7 cellular contexts compared by ENCODE assay signal in genomic region chr2:96859338-96859649, GRCh38. TPM values are rescaled to one million over a fixed set of nuclear protein-coding genes. Genes with fewer than 3 reads are reported as not detected.
A peak's percentile ranks its signal among the peaks of the same experiment; 100 is the strongest.
DNase-seq lines count a peak whose midpoint lies in the region; ATAC-seq lines count a peak whose summit lies in the region.

No MANE protein-coding gene starts in this region.

- H3K4me3 Mint-ChIP-seq in activated T-helper 2 cell treated with anti-CD3 and anti-CD28 coated beads, Interferon-gamma antibody, Interleukin-2, Interleukin-4, amounts not matched to agents 10 μg/mL and 5 μg/mL and 100 μg/mL, durations not matched to agents 14 hours and 24 hours and 36 hours (ENCODE audit: low read depth) = peak overlapping the region; percentile 60
- H3K4me3 Mint-ChIP-seq in immature natural killer cell = peak overlapping the region in 4 of 5 donors; percentile 85 to 90 (median 90)
- peak overlapping the region; percentile 62 to 99 for H3K4me3 Mint-ChIP-seq in stimulated activated naive B cell treated with anti-CD40 and anti-IgM and Interleukin-4, amounts not matched to agents 10 μg/mL and 1 μg/mL and 100 μg/mL, for 72 hours

- no peak for DNase-seq in activated T-helper 2 cell treated with anti-CD3 and anti-CD28 coated beads, Interferon-gamma antibody, Interleukin-2, Interleukin-4, amounts not matched to agents 10 μg/mL and 5 μg/mL and 100 μg/mL, durations not matched to agents 14 hours and 24 hours and 36 hours (ENCODE audit: low spot score)
- DNase-seq in immature natural killer cell (no peak), NCI-H187 treated with DMSO at 0.1 percent for 48 hours (lab: John Stamatoyannopoulos, UW) (no peak), CD1c-positive myeloid dendritic cell (ENCODE audit: extremely low spot score) (no peak)
- no peak for DNase-seq in stimulated activated naive B cell treated with anti-CD40 and anti-IgM and Interleukin-4, amounts not matched to agents 10 μg/mL and 1 μg/mL and 100 μg/mL, for 72 hours

- peak overlapping the region; percentile 36; the same call in 1 of the 2 replicates for H3K27ac ChIP-seq in HUES64 (ENCODE audit: low read depth, low read length)

- no peak for ATAC-seq in stimulated activated naive B cell treated with anti-CD40 and anti-IgM and Interleukin-4, amounts not matched to agents 10 μg/mL and 1 μg/mL and 100 μg/mL, for 72 hours (replicated peaks)
- ATAC-seq in GM21786 (IDR thresholded peaks at IDR 0.05; ENCODE audit: unreplicated experiment) = no peak

- no peaks in the 10 kb centered on the region for H3K9me3 ChIP-seq in HUES64 (ENCODE audit: insufficient read depth, low read depth, low read length)

- H3K27ac Mint-ChIP-seq in activated T-helper 2 cell treated with anti-CD3 and anti-CD28 coated beads, Interferon-gamma antibody, Interleukin-2, Interleukin-4, amounts not matched to agents 10 μg/mL and 5 μg/mL and 100 μg/mL, durations not matched to agents 14 hours and 24 hours and 36 hours = no peak overlapping the region
- H3K27ac Mint-ChIP-seq in immature natural killer cell = peak overlapping the region; percentile 39 to 81 (median 62)
- H3K27ac Mint-ChIP-seq in stimulated activated naive B cell treated with anti-CD40 and anti-IgM and Interleukin-4, amounts not matched to agents 10 μg/mL and 1 μg/mL and 100 μg/mL, for 72 hours = peak overlapping the region; percentile 88

- peaks cover 12% of the 10 kb centered on the region for H3K4me1 ChIP-seq in HUES64 (ENCODE audit: insufficient read depth, low read length)

- H3K27me3 Mint-ChIP-seq in activated T-helper 2 cell treated with anti-CD3 and anti-CD28 coated beads, Interferon-gamma antibody, Interleukin-2, Interleukin-4, amounts not matched to agents 10 μg/mL and 5 μg/mL and 100 μg/mL, durations not matched to agents 14 hours and 24 hours and 36 hours (ENCODE audit: low read depth) = no peaks in the 10 kb centered on the region
- peaks cover 2 to 11% (median 5%) of the 10 kb centered on the region in 3 donors for H3K27me3 Mint-ChIP-seq in immature natural killer cell (ENCODE audit: low read depth in 3 of 3)
- peaks cover 0 to 6% of the 10 kb centered on the region in 2 donors for H3K27me3 Mint-ChIP-seq in stimulated activated naive B cell treated with anti-CD40 and anti-IgM and Interleukin-4, amounts not matched to agents 10 μg/mL and 1 μg/mL and 100 μg/mL, for 72 hours

- peak overlapping the region; percentile 22; the same call in 1 of the 2 replicates for H3K9ac ChIP-seq in HUES64 (ENCODE audit: low read depth, low read length)

- no peaks in the 10 kb centered on the region for H3K27me3 ChIP-seq in HUES64 (ENCODE audit: insufficient read depth, low read length)

- peaks cover 24% of the 10 kb centered on the region for H3K4me1 Mint-ChIP-seq in activated T-helper 2 cell treated with anti-CD3 and anti-CD28 coated beads, Interferon-gamma antibody, Interleukin-2, Interleukin-4, amounts not matched to agents 10 μg/mL and 5 μg/mL and 100 μg/mL, durations not matched to agents 14 hours and 24 hours and 36 hours (ENCODE audit: low read depth)
- peaks cover 42 to 50% of the 10 kb centered on the region in 2 donors for H3K4me1 Mint-ChIP-seq in immature natural killer cell
- H3K4me1 Mint-ChIP-seq in stimulated activated naive B cell treated with anti-CD40 and anti-IgM and Interleukin-4, amounts not matched to agents 10 μg/mL and 1 μg/mL and 100 μg/mL, for 72 hours = peaks cover 29 to 50% of the 10 kb centered on the region in 2 donors

- 73% methylated on average over 4 of the region's 4 CpGs for WGBS in HUES64

- peaks cover 43% of the 10 kb centered on the region for H3K36me3 ChIP-seq in HUES64 (ENCODE audit: insufficient read depth, low read length)

- peak overlapping the region; percentile 71 for H3K4me3 ChIP-seq in HUES64 (ENCODE audit: low read length)

- intact Hi-C loops in activated T-helper 2 cell treated with anti-CD3 and anti-CD28 coated beads, Interferon-gamma antibody, Interleukin-2, Interleukin-4, amounts not matched to agents 10 μg/mL and 5 μg/mL and 100 μg/mL, durations not matched to agents 14 hours and 24 hours and 36 hours (cut with micrococcal nuclease) = loop anchor here (2.0 to 5.0 kb wide), 3 partner anchors 42 to 322 kb away; partner anchors contain the start of genes ANKRD36, ARID5A and CNNM3

- peaks cover 26% of the 10 kb centered on the region for H3K36me3 Mint-ChIP-seq in activated T-helper 2 cell treated with anti-CD3 and anti-CD28 coated beads, Interferon-gamma antibody, Interleukin-2, Interleukin-4, amounts not matched to agents 10 μg/mL and 5 μg/mL and 100 μg/mL, durations not matched to agents 14 hours and 24 hours and 36 hours (ENCODE audit: low read depth)
- H3K36me3 Mint-ChIP-seq in immature natural killer cell = peaks cover 4 to 24% (median 9%) of the 10 kb centered on the region in 3 donors
- peaks cover 32 to 40% of the 10 kb centered on the region in 2 donors for H3K36me3 Mint-ChIP-seq in stimulated activated naive B cell treated with anti-CD40 and anti-IgM and Interleukin-4, amounts not matched to agents 10 μg/mL and 1 μg/mL and 100 μg/mL, for 72 hours

- H3K9me3 Mint-ChIP-seq in activated T-helper 2 cell treated with anti-CD3 and anti-CD28 coated beads, Interferon-gamma antibody, Interleukin-2, Interleukin-4, amounts not matched to agents 10 μg/mL and 5 μg/mL and 100 μg/mL, durations not matched to agents 14 hours and 24 hours and 36 hours = no peaks in the 10 kb centered on the region
- no peaks in the 10 kb centered on the region for H3K9me3 Mint-ChIP-seq in immature natural killer cell
- no peaks in the 10 kb centered on the region for H3K9me3 Mint-ChIP-seq in stimulated activated naive B cell treated with anti-CD40 and anti-IgM and Interleukin-4, amounts not matched to agents 10 μg/mL and 1 μg/mL and 100 μg/mL, for 72 hours

RNA-seq across cellular contexts. Expression of gene ANKRD39, which starts 1.5 kb away (rescaled TPM):
- 10.5 TPM for polyA plus RNA-seq in HUES64 (2013, experiment 1 of 2)
- 11.7 TPM for polyA plus RNA-seq in HUES64 (2013, experiment 2 of 2)
- total RNA-seq in activated T-helper 2 cell treated with anti-CD3 and anti-CD28 coated beads, Interferon-gamma antibody, Interleukin-2, Interleukin-4, amounts not matched to agents 10 μg/mL and 5 μg/mL and 100 μg/mL, durations not matched to agents 14 hours and 24 hours and 36 hours = 39.2 and 40.0 TPM in 2 replicates
- 10 to 100 TPM; 27.0 to 68.3 (median 41.2) TPM for polyA plus RNA-seq in immature natural killer cell

RNA-seq across cellular contexts. Expression of gene SEMA4C, which starts 10.6 kb away (rescaled TPM):
- polyA plus RNA-seq in HUES64 (2013, experiment 1 of 2) = 46.9 TPM
- polyA plus RNA-seq in HUES64 (2013, experiment 2 of 2) = 53.7 TPM
- total RNA-seq in activated T-helper 2 cell treated with anti-CD3 and anti-CD28 coated beads, Interferon-gamma antibody, Interleukin-2, Interleukin-4, amounts not matched to agents 10 μg/mL and 5 μg/mL and 100 μg/mL, durations not matched to agents 14 hours and 24 hours and 36 hours = 32.0 and 36.1 TPM in 2 replicates
- 10 to 100 TPM in 1 of 3 donors, 1 to 10 TPM in 2; 3.1 to 11.5 (median 4.8) TPM for polyA plus RNA-seq in immature natural killer cell

RNA-seq across cellular contexts. Expression of gene ANKRD23, which starts 15.5 kb away (rescaled TPM):
- polyA plus RNA-seq in HUES64 (2013, experiment 1 of 2) = 1.4 TPM
- polyA plus RNA-seq in HUES64 (2013, experiment 2 of 2) = 0.95 TPM
- 7.0 and 9.1 TPM in 2 replicates for total RNA-seq in activated T-helper 2 cell treated with anti-CD3 and anti-CD28 coated beads, Interferon-gamma antibody, Interleukin-2, Interleukin-4, amounts not matched to agents 10 μg/mL and 5 μg/mL and 100 μg/mL, durations not matched to agents 14 hours and 24 hours and 36 hours
- polyA plus RNA-seq in immature natural killer cell = 1 to 10 TPM in 1 of 3 donors, not detected in 2; 1.3 TPM

RNA-seq across cellular contexts. Expression of gene CNNM3, which starts 43.2 kb away (rescaled TPM):
- 15.1 TPM for polyA plus RNA-seq in HUES64 (2013, experiment 1 of 2)
- polyA plus RNA-seq in HUES64 (2013, experiment 2 of 2) = 13.8 TPM
- total RNA-seq in activated T-helper 2 cell treated with anti-CD3 and anti-CD28 coated beads, Interferon-gamma antibody, Interleukin-2, Interleukin-4, amounts not matched to agents 10 μg/mL and 5 μg/mL and 100 μg/mL, durations not matched to agents 14 hours and 24 hours and 36 hours = 28.7 and 30.4 TPM in 2 replicates
- polyA plus RNA-seq in immature natural killer cell = 10 to 100 TPM in 1 of 3 donors, 1 to 10 TPM in 2; 5.5 to 11.0 (median 9.9) TPM
